ENCODE assay signal across 8 cellular contexts in the genomic region with DNA sequence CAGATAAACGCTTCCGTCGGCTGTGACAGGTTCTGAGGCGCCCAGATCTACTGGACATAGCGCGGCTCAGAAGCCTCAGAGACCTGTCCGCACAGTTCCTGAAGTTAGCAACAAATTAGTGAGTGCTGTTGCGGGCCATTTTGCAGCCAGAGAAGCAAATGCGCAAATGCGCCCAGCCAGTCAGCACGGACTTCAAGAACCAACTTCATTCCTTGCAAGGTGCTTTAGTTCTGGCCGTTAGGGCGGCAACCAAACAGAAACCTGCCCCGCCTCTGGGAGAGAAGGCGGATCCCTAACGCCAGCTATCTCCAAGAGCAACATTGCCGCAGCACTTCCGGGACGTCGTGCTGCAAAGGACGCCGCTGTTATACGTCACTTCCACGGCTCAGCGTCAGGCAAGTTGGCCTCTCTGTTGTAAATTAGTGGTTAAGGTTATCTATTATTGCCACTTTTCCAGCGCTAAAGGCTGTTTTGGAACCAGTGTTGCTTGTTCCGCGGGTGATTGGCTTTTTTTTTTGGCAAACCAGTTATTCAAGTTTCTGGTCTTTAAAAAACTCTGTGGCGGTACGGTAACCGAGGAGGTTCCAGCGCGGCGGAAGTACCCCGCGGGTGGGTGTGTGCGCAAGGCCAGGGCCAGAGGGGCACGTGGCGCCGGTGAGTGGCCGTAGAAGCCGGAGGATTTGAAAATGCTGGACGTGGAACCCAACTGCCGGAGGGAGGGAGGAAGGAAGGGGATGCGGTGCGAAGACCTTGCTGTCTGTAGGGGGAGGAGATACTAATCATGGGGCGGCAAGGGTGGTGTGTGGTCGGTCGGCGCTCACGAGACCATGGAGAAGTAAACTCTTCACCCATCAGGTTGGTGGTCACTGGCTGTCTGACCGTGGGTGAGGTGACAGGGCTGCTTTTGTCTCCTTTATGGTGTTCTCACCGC. TPM values are rescaled to one million over a fixed set of nuclear protein-coding genes. Genes with fewer than 3 reads are reported as not detected.
A peak's percentile ranks its signal among the peaks of the same experiment; 100 is the strongest.
DNase-seq lines count a peak whose midpoint lies in the region; ATAC-seq and TF ChIP-seq lines count a peak whose summit lies in the region.

A gene (plus strand): TSS at position 612 of the 931 bp plus-strand sequence. CDS start 403 bp downstream, outside the sequence.

- H3K27me3 ChIP-seq in muscle layer of colon (ENCODE audit: control insufficient read depth in 1 of 2, insufficient read depth in 2 of 2, low read length in 2 of 2): no peaks in the 10 kb centered on the region

- no peaks in the 10 kb centered on the region for H3K9me3 Mint-ChIP-seq in activated T-cell treated with anti-CD3 and anti-CD28 coated beads, Interleukin-2, amount 50 U/mL, for 24 hours

- no peaks in the 10 kb centered on the region for H3K9me3 ChIP-seq in muscle layer of colon (ENCODE audit: low read length)

- DNase-seq in DMS153 treated with DMSO at 0.1 percent for 48 hours (lab: John Stamatoyannopoulos, UW; ENCODE audit: unreplicated experiment) (peak; percentile 81), KBM-7 (peak; percentile 95)
- peak; percentile 87 for DNase-seq in activated T-cell treated with anti-CD3 and anti-CD28 coated beads, Interleukin-2, amount 50 U/mL, for 24 hours
- peak; percentile 73 for DNase-seq in stimulated activated CD8-positive, alpha-beta memory T cell treated with anti-CD3 and anti-CD28 coated beads, Interleukin-7, amount 100 ng/mL, for 24 hours (ENCODE audit: low read depth)

- H3K4me3 Mint-ChIP-seq in activated T-cell treated with anti-CD3 and anti-CD28 coated beads, Interleukin-2, amount 50 U/mL, for 24 hours: peak within 1 kb of the TSS; percentile 100

- peak within 1 kb of the TSS; percentile 79 to 89 for H3K4me3 ChIP-seq in muscle layer of colon (ENCODE audit: low read depth in 1 of 2, low read length in 2 of 2)

- in situ Hi-C loops in KBM-7 (cut with MboI; ENCODE audit: low pct_unique_long_range_greater_than_20kb, low sequenced_read_pairs): loop anchor here (10.0 kb wide), 1 partner anchor 391 kb away; no protein-coding TSS in a partner anchor

- H3K27ac ChIP-seq in muscle layer of colon (ENCODE audit: low read depth, low read length): peak within 1 kb of the TSS; percentile 87

- peaks cover 49% of the 10 kb centered on the region for H3K4me1 Mint-ChIP-seq in activated T-cell treated with anti-CD3 and anti-CD28 coated beads, Interleukin-2, amount 50 U/mL, for 24 hours (ENCODE audit: low read depth)

- no peaks in the 10 kb centered on the region for H3K27me3 Mint-ChIP-seq in activated T-cell treated with anti-CD3 and anti-CD28 coated beads, Interleukin-2, amount 50 U/mL, for 24 hours

- peaks cover 17% of the 10 kb centered on the region for H3K36me3 ChIP-seq in muscle layer of colon (ENCODE audit: insufficient read depth, low read length)

- peak within 1 kb of the TSS; percentile 71 for H3K9ac ChIP-seq in muscle layer of colon (ENCODE audit: low read length)

- ATAC-seq in GM21717 (IDR thresholded peaks at IDR 0.05; ENCODE audit: unreplicated experiment) (peak; percentile 100), esophagus mucosa (peak; percentile 99)

- peaks cover 50% of the 10 kb centered on the region for H3K36me3 Mint-ChIP-seq in activated T-cell treated with anti-CD3 and anti-CD28 coated beads, Interleukin-2, amount 50 U/mL, for 24 hours (ENCODE audit: low read depth)

- peak within 1 kb of the TSS; percentile 99 for H3K27ac Mint-ChIP-seq in activated T-cell treated with anti-CD3 and anti-CD28 coated beads, Interleukin-2, amount 50 U/mL, for 24 hours

- peaks cover 17% of the 10 kb centered on the region for H3K4me1 ChIP-seq in muscle layer of colon (ENCODE audit: insufficient read depth, low read length)

TF ChIP-seq in PFSK-1, 5 proteins besides CTCF, POLR2A, EP300 and RAD21:
- TF ChIP-seq POLR2AphosphoS5 (IDR thresholded peaks at IDR 0.05; ENCODE audit: low read depth, low read length) (peak; percentile 65), SIN3A (IDR thresholded peaks at IDR 0.05; ENCODE audit: borderline replicate concordance, insufficient read depth, low read length) (peak; percentile 91; the same call in 1 of the 2 replicates), FOXP2 (optimal IDR thresholded peaks at IDR 0.05; ENCODE audit: borderline replicate concordance, extremely low read depth, extremely low read length, insufficient read depth) (no peak), TAF1 (IDR thresholded peaks at IDR 0.05; ENCODE audit: borderline replicate concordance, insufficient read depth, low read length) (peak; percentile 53; the same call in 1 of the 2 replicates)
- TF ChIP-seq, protein P1, sequence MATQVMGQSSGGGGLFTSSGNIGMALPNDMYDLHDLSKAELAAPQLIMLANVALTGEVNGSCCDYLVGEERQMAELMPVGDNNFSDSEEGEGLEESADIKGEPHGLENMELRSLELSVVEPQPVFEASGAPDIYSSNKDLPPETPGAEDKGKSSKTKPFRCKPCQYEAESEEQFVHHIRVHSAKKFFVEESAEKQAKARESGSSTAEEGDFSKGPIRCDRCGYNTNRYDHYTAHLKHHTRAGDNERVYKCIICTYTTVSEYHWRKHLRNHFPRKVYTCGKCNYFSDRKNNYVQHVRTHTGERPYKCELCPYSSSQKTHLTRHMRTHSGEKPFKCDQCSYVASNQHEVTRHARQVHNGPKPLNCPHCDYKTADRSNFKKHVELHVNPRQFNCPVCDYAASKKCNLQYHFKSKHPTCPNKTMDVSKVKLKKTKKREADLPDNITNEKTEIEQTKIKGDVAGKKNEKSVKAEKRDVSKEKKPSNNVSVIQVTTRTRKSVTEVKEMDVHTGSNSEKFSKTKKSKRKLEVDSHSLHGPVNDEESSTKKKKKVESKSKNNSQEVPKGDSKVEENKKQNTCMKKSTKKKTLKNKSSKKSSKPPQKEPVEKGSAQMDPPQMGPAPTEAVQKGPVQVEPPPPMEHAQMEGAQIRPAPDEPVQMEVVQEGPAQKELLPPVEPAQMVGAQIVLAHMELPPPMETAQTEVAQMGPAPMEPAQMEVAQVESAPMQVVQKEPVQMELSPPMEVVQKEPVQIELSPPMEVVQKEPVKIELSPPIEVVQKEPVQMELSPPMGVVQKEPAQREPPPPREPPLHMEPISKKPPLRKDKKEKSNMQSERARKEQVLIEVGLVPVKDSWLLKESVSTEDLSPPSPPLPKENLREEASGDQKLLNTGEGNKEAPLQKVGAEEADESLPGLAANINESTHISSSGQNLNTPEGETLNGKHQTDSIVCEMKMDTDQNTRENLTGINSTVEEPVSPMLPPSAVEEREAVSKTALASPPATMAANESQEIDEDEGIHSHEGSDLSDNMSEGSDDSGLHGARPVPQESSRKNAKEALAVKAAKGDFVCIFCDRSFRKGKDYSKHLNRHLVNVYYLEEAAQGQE (IDR thresholded peaks at IDR 0.05; ENCODE audit: insufficient read depth in 1 of 2, low read depth in 2 of 2, low read length in 2 of 2): no peak
TF ChIP-seq in PFSK-1: peak in this region for 3.

RNA-seq across cellular contexts. Expression of the gene that starts here (rescaled TPM):
- 41.4 TPM for polyA plus RNA-seq in PFSK-1 (2012; ENCODE audit: insufficient read length, low read depth)
- 17.6 TPM for total RNA-seq in esophagus mucosa

Comparison
In these comparisons a context has a peak if more than half of its experiments do, and no peak if none do; other contexts are left out.
1. Peak in every context shown above with its lines: DNase-seq, ATAC-seq, H3K4me3 ChIP-seq and H3K27ac ChIP-seq.